Comparison of ENCODE assay signal across 6 cellular contexts in the genomic region with DNA sequence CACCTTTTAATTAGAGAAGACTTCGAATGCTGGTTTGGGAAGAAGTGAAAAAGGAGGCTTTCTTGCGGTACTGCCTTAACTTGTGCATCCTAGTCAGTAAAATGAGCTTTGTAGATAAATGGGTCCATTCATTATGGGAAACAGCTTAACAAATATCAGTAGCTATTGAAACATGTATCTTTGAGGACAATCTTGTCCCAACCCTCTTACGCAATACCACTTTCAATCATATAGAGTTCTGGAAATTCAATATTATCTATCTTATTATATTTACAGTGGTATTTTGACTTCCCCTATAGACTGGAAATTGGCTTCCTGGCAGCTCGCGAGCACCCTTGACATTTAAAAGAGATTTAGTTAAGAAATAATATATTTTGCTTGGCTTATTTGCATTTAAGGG.
"Had no signal": no experiment of that assay in that cellular context is flagged by ENCODE, and none has a peak within 500 bp of the region (broad histone marks: within the 10 kb centered on the region; RNA-seq: fewer than 3 reads in every experiment).

No MANE protein-coding gene starts in this region.

- DNase-seq: GOT3, H9, HCEC 1CT, KG1 had no signal

- FAIRE-seq: H54, HTR-8/SVneo had no signal
